In genomic region chr19:11479470-11480080, GRCh38 we compare ENCODE assay signal across 2 cellular contexts.
TF ChIP-seq lines count a peak whose summit lies in the region.

No MANE protein-coding gene starts in this region.

TF ChIP-seq in GM23338, 12 proteins besides CTCF, POLR2A, EP300 and RAD21:
- no peak for TF ChIP-seq EZH2 (IDR thresholded peaks at IDR 0.05; ENCODE audit: low read depth, unreplicated experiment)
- TF ChIP-seq STAT1 (IDR thresholded peaks at IDR 0.05; ENCODE audit: unreplicated experiment) = no peak
- TF ChIP-seq CREB1 (CRISPR knock-in tag; IDR thresholded peaks at IDR 0.05; ENCODE audit: low read depth) = peak; percentile 68
- peak; percentile 84 for TF ChIP-seq REST (IDR thresholded peaks at IDR 0.05; ENCODE audit: unreplicated experiment)
- TF ChIP-seq ZNF462 (CRISPR knock-in tag; IDR thresholded peaks at IDR 0.05) = no peak
- TF ChIP-seq ZNF331 (CRISPR knock-in tag; IDR thresholded peaks at IDR 0.05; ENCODE audit: low read depth) = no peak

TF ChIP-seq in GM12891, 5 proteins besides CTCF, POLR2A, EP300 and RAD21:
- TF ChIP-seq POLR2AphosphoS5 (IDR thresholded peaks at IDR 0.05; ENCODE audit: low read depth, low read length) = no peak
- TF ChIP-seq PAX5 (IDR thresholded peaks at IDR 0.05; ENCODE audit: insufficient read depth, low read length, severe bottlenecking) = no peak
- TF ChIP-seq TAF1 (IDR thresholded peaks at IDR 0.05; ENCODE audit: low read depth, low read length) = no peak
- no peak for TF ChIP-seq POU2F2 (IDR thresholded peaks at IDR 0.05; ENCODE audit: low read depth, low read length)
- no peak for TF ChIP-seq SPI1 (IDR thresholded peaks at IDR 0.05; ENCODE audit: low read depth, low read length)
